In genomic region chr9:107841078-107841477, GRCh38 we compare ENCODE assay signal across 19 cellular contexts.
"Had no signal": no experiment of that assay in that cellular context is flagged by ENCODE, and none has a peak within 500 bp of the region (broad histone marks: within the 10 kb centered on the region; RNA-seq: fewer than 3 reads in every experiment).

No MANE protein-coding gene starts in this region.

- H3K9me3 ChIP-seq: right atrium auricular region had no signal

- H3K4me3 Mint-ChIP-seq: activated CD4-positive, alpha-beta T cell treated with anti-CD3 and anti-CD28 coated beads for 36 hours; activated CD8-positive, alpha-beta memory T cell treated with anti-CD3 and anti-CD28 coated beads, Interleukin-2, amount 10 ng/mL, durations not matched to agents 7 days and 5 days; activated naive CD8-positive, alpha-beta T cell; endodermal cell; nephron; stimulated activated naive CD8-positive, alpha-beta T cell treated with anti-CD3 and anti-CD28 coated beads, Interleukin-15, Interleukin-2, amounts not matched to agents 100 ng/mL and 50 ng/mL, for 24 hours; T-helper 17 cell had no signal

- DNase-seq: activated CD4-positive, alpha-beta T cell treated with anti-CD3 and anti-CD28 coated beads for 36 hours; activated CD4-positive, alpha-beta T cell treated with anti-CD3 and anti-CD28 coated beads, Interleukin-2, amount 50 U/mL, for 48 hours; activated CD8-positive, alpha-beta memory T cell treated with anti-CD3 and anti-CD28 coated beads, Interleukin-2, amount 10 ng/mL, durations not matched to agents 7 days and 5 days; brain microvascular endothelial cell; central memory CD4-positive, alpha-beta T cell; endodermal cell; foreskin melanocyte; midbrain; nucleus accumbens; T-helper 17 cell; trophoblast cell; WERI-Rb-1 had no signal

- H3K4me1 Mint-ChIP-seq: activated CD4-positive, alpha-beta T cell treated with anti-CD3 and anti-CD28 coated beads for 36 hours; activated CD8-positive, alpha-beta memory T cell treated with anti-CD3 and anti-CD28 coated beads, Interleukin-2, amount 10 ng/mL, durations not matched to agents 7 days and 5 days; endodermal cell; nephron; T-helper 17 cell had no signal

- H3K4me1 ChIP-seq: right atrium auricular region had no signal

- H3K36me3 Mint-ChIP-seq: activated CD8-positive, alpha-beta memory T cell treated with anti-CD3 and anti-CD28 coated beads, Interleukin-2, amount 10 ng/mL, durations not matched to agents 7 days and 5 days; activated naive CD8-positive, alpha-beta T cell had no signal

- H3K27ac ChIP-seq: brain microvascular endothelial cell, epithelial cell of prostate, right atrium auricular region, skin epidermis, WERI-Rb-1 had no signal

- H3K27ac Mint-ChIP-seq: activated CD4-positive, alpha-beta T cell treated with anti-CD3 and anti-CD28 coated beads for 36 hours; activated CD8-positive, alpha-beta memory T cell treated with anti-CD3 and anti-CD28 coated beads, Interleukin-2, amount 10 ng/mL, durations not matched to agents 7 days and 5 days; activated naive CD8-positive, alpha-beta T cell; endodermal cell; nephron; stimulated activated naive CD8-positive, alpha-beta T cell treated with anti-CD3 and anti-CD28 coated beads, Interleukin-15, Interleukin-2, amounts not matched to agents 100 ng/mL and 50 ng/mL, for 24 hours; T-helper 17 cell had no signal

- H3K36me3 ChIP-seq: brain microvascular endothelial cell, right atrium auricular region, WERI-Rb-1 had no signal

- H3K27me3 ChIP-seq: brain microvascular endothelial cell, right atrium auricular region had no signal

- H3K9me3 Mint-ChIP-seq: endodermal cell, nephron had no signal

- H3K4me3 ChIP-seq: lung, right atrium auricular region, skin epidermis had no signal

- H3K27me3 Mint-ChIP-seq: activated CD4-positive, alpha-beta T cell treated with anti-CD3 and anti-CD28 coated beads for 36 hours; activated CD8-positive, alpha-beta memory T cell treated with anti-CD3 and anti-CD28 coated beads, Interleukin-2, amount 10 ng/mL, durations not matched to agents 7 days and 5 days; stimulated activated naive CD8-positive, alpha-beta T cell treated with anti-CD3 and anti-CD28 coated beads, Interleukin-15, Interleukin-2, amounts not matched to agents 100 ng/mL and 50 ng/mL, for 24 hours; T-helper 17 cell had no signal

- ATAC-seq: activated CD4-positive, alpha-beta T cell treated with anti-CD3 and anti-CD28 coated beads for 36 hours; activated CD8-positive, alpha-beta memory T cell treated with anti-CD3 and anti-CD28 coated beads, Interleukin-2, amount 10 ng/mL, durations not matched to agents 7 days and 5 days; T-helper 17 cell had no signal
